In the genomic region with DNA sequence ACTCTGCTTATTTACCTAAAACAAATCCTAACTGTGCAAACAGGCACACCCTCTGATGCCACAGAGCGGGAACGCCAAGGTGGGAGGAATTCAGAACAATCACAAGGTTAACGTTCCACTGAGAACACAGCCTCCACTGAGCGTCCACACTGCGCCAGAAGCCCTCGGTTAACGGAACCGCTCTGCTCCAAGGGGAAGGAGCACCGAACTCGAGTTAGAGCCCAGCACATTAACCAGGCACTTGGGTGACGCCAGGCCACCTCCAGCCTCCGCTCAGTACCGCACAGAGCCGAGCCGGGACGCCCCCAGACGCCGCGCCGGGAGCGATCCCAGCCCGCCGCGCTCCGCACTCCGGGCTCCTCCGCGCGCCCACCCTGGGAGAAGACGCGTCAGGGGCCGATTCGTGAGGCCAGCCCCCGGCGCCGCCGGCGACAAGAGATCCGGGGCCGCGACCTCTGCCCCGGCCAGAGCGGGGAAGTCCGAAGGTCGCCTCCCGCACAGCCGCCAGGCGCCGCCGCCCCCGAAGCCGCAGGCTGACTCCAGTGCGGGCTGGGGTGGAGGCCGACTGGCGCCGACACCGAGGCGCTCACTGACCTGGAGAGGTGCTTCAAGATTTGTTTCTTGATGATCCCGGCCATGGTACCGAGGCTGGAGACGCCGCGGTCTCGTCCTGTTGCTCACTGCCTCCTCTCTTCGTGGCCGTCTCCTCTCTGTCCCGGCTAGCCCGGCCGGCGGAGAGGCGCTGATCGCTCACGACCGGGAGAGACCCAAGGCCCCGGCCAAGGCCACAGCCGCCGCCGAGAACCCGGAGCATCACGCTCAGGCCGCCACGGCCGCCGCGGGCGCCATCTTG, we compare ENCODE assay signal across 1 cellular context.
A peak's percentile ranks its signal among the peaks of the same experiment; 100 is the strongest.
TF ChIP-seq lines count a peak whose summit lies in the region.

No MANE protein-coding gene starts in this region.

TF ChIP-seq in HEK293, 187 proteins besides CTCF, POLR2A, EP300 and RAD21 (continued from another document and continues in another):
- no peak for TF ChIP-seq ZNF707 (tag by site-specific recombination; IDR thresholded peaks at IDR 0.05)
- TF ChIP-seq ZNF10 (tag by site-specific recombination; IDR thresholded peaks at IDR 0.05), result no peak
- no peak; the same call in 1 of the 2 replicates for TF ChIP-seq ZNF366 (tag by site-specific recombination; conservative IDR thresholded peaks at IDR 0.05)
- no peak for TF ChIP-seq ZNF658 (tag by site-specific recombination; IDR thresholded peaks at IDR 0.05)
- TF ChIP-seq, protein P1, sequence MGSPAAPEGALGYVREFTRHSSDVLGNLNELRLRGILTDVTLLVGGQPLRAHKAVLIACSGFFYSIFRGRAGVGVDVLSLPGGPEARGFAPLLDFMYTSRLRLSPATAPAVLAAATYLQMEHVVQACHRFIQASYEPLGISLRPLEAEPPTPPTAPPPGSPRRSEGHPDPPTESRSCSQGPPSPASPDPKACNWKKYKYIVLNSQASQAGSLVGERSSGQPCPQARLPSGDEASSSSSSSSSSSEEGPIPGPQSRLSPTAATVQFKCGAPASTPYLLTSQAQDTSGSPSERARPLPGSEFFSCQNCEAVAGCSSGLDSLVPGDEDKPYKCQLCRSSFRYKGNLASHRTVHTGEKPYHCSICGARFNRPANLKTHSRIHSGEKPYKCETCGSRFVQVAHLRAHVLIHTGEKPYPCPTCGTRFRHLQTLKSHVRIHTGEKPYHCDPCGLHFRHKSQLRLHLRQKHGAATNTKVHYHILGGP (tag by site-specific recombination; IDR thresholded peaks at IDR 0.05), result no peak
- TF ChIP-seq ZNF211 (tag by site-specific recombination; IDR thresholded peaks at IDR 0.05; ENCODE audit: low read depth), result no peak
- no peak for TF ChIP-seq ZNF16 (tag by site-specific recombination; IDR thresholded peaks at IDR 0.05; ENCODE audit: low read depth)
- TF ChIP-seq ZBTB10 (tag by site-specific recombination; IDR thresholded peaks at IDR 0.05), result no peak
- no peak for TF ChIP-seq IKZF3 (tag by site-specific recombination; IDR thresholded peaks at IDR 0.05)
- no peak for TF ChIP-seq ZFP41 (tag by site-specific recombination; IDR thresholded peaks at IDR 0.05; ENCODE audit: borderline replicate concordance)
- TF ChIP-seq ZNF621 (tag by site-specific recombination; IDR thresholded peaks at IDR 0.05), result no peak
- peak; percentile 13; the same call in 1 of the 2 replicates for TF ChIP-seq ZEB2 (tag by site-specific recombination; IDR thresholded peaks at IDR 0.05)
- TF ChIP-seq ZNF23 (tag by site-specific recombination; IDR thresholded peaks at IDR 0.05; ENCODE audit: borderline replicate concordance), result no peak
- no peak for TF ChIP-seq ZNF112 (tag by site-specific recombination; IDR thresholded peaks at IDR 0.05)
- TF ChIP-seq, protein P2, sequence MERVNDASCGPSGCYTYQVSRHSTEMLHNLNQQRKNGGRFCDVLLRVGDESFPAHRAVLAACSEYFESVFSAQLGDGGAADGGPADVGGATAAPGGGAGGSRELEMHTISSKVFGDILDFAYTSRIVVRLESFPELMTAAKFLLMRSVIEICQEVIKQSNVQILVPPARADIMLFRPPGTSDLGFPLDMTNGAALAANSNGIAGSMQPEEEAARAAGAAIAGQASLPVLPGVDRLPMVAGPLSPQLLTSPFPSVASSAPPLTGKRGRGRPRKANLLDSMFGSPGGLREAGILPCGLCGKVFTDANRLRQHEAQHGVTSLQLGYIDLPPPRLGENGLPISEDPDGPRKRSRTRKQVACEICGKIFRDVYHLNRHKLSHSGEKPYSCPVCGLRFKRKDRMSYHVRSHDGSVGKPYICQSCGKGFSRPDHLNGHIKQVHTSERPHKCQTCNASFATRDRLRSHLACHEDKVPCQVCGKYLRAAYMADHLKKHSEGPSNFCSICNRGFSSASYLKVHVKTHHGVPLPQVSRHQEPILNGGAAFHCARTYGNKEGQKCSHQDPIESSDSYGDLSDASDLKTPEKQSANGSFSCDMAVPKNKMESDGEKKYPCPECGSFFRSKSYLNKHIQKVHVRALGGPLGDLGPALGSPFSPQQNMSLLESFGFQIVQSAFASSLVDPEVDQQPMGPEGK (tag by site-specific recombination; IDR thresholded peaks at IDR 0.05), result peak; percentile 26
- no peak for TF ChIP-seq ZNF677 (tag by site-specific recombination; IDR thresholded peaks at IDR 0.05)
- no peak for TF ChIP-seq ZNF132 (tag by site-specific recombination; IDR thresholded peaks at IDR 0.05; ENCODE audit: borderline replicate concordance)
- no peak for TF ChIP-seq ZNF133 (tag by site-specific recombination; IDR thresholded peaks at IDR 0.05)
- TF ChIP-seq ZNF416 (tag by site-specific recombination; IDR thresholded peaks at IDR 0.05), result no peak
- TF ChIP-seq ZNF629 (tag by site-specific recombination; IDR thresholded peaks at IDR 0.05), result no peak
- no peak for TF ChIP-seq ZNF692 (tag by site-specific recombination; IDR thresholded peaks at IDR 0.05)
- TF ChIP-seq GLIS2 (tag by site-specific recombination; IDR thresholded peaks at IDR 0.05), result peak; percentile 58; the same call in 1 of the 2 replicates
- TF ChIP-seq ZNF623 (tag by site-specific recombination; IDR thresholded peaks at IDR 0.05), result no peak
- TF ChIP-seq PRDM4 (tag by site-specific recombination; IDR thresholded peaks at IDR 0.05), result no peak
- TF ChIP-seq KLF7 (tag by site-specific recombination; IDR thresholded peaks at IDR 0.05; ENCODE audit: borderline replicate concordance), result no peak; the same call in 1 of the 2 replicates
- TF ChIP-seq ZNF404 (tag by site-specific recombination; IDR thresholded peaks at IDR 0.05), result no peak
- peak; percentile 32; the same call in 1 of the 2 replicates for TF ChIP-seq ZNF394 (tag by site-specific recombination; IDR thresholded peaks at IDR 0.05; ENCODE audit: borderline replicate concordance)
- no peak; the same call in 1 of the 2 replicates for TF ChIP-seq BCL11A (tag by site-specific recombination; IDR thresholded peaks at IDR 0.05; ENCODE audit: low read depth)
- no peak for TF ChIP-seq SALL2 (tag by site-specific recombination; IDR thresholded peaks at IDR 0.05; ENCODE audit: borderline replicate concordance)
- TF ChIP-seq ZNF335 (tag by site-specific recombination; conservative IDR thresholded peaks at IDR 0.05), result peak; percentile 86
- peak; percentile 27; the same call in 1 of the 2 replicates for TF ChIP-seq KLF16 (tag by site-specific recombination; IDR thresholded peaks at IDR 0.05)
- no peak for TF ChIP-seq ZNF645 (tag by site-specific recombination; IDR thresholded peaks at IDR 0.05)
- no peak for TF ChIP-seq ZNF311 (tag by site-specific recombination; IDR thresholded peaks at IDR 0.05; ENCODE audit: borderline replicate concordance)
- TF ChIP-seq ZNF626 (tag by site-specific recombination; IDR thresholded peaks at IDR 0.05), result no peak
- TF ChIP-seq, protein P3, sequence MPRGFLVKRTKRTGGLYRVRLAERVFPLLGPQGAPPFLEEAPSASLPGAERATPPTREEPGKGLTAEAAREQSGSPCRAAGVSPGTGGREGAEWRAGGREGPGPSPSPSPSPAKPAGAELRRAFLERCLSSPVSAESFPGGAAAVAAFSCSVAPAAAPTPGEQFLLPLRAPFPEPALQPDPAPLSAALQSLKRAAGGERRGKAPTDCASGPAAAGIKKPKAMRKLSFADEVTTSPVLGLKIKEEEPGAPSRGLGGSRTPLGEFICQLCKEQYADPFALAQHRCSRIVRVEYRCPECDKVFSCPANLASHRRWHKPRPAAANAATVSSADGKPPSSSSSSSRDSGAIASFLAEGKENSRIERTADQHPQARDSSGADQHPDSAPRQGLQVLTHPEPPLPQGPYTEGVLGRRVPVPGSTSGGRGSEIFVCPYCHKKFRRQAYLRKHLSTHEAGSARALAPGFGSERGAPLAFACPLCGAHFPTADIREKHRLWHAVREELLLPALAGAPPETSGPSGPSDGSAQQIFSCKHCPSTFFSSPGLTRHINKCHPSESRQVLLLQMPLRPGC (tag by site-specific recombination; IDR thresholded peaks at IDR 0.05), result no peak
- TF ChIP-seq ZNF555 (tag by site-specific recombination; conservative IDR thresholded peaks at IDR 0.05), result no peak
- TF ChIP-seq, protein P4, sequence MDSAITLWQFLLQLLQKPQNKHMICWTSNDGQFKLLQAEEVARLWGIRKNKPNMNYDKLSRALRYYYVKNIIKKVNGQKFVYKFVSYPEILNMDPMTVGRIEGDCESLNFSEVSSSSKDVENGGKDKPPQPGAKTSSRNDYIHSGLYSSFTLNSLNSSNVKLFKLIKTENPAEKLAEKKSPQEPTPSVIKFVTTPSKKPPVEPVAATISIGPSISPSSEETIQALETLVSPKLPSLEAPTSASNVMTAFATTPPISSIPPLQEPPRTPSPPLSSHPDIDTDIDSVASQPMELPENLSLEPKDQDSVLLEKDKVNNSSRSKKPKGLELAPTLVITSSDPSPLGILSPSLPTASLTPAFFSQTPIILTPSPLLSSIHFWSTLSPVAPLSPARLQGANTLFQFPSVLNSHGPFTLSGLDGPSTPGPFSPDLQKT (IDR thresholded peaks at IDR 0.05; ENCODE audit: borderline replicate concordance, low read depth, low read length), result no peak
- no peak for TF ChIP-seq ZNF350 (tag by site-specific recombination; IDR thresholded peaks at IDR 0.05)
- no peak for TF ChIP-seq ZNF169 (tag by site-specific recombination; IDR thresholded peaks at IDR 0.05)
- no peak for TF ChIP-seq ZNF585B (tag by site-specific recombination; IDR thresholded peaks at IDR 0.05)
- no peak for TF ChIP-seq ZNF704 (tag by site-specific recombination; IDR thresholded peaks at IDR 0.05)
- TF ChIP-seq, protein P5, sequence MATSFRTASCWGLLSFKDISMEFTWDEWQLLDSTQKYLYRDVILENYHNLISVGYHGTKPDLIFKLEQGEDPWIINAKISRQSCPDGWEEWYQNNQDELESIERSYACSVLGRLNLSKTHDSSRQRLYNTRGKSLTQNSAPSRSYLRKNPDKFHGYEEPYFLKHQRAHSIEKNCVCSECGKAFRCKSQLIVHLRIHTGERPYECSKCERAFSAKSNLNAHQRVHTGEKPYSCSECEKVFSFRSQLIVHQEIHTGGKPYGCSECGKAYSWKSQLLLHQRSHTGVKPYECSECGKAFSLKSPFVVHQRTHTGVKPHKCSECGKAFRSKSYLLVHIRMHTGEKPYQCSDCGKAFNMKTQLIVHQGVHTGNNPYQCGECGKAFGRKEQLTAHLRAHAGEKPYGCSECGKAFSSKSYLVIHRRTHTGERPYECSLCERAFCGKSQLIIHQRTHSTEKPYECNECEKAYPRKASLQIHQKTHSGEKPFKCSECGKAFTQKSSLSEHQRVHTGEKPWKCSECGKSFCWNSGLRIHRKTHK (tag by site-specific recombination; IDR thresholded peaks at IDR 0.05), result no peak
- no peak for TF ChIP-seq PRDM1 (tag by site-specific recombination; IDR thresholded peaks at IDR 0.05)
